Comparison of ENCODE assay signal across 8 cellular contexts in the genomic region with DNA sequence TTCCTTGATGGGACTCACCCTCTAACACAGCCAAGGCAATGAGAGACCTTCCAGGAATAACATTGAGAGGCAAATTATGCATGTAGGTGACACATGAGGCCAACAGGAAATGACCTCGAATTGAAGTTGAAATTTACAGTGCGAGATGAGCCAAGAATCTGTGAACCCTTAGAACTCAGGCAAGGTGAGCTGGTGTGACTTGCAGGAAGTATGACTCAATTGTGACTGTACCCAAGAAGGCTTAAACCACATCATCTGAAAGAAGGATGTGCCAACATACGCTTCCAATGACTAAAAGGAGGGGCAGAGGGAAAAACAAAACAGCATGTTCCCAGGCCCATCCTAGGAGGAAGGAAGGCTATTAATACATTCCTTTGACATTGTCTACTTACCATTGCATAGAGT. TPM values are rescaled to one million over a fixed set of nuclear protein-coding genes. Genes with fewer than 3 reads are reported as not detected.
DNase-seq lines count a peak whose midpoint lies in the region; ATAC-seq and TF ChIP-seq lines count a peak whose summit lies in the region.

No MANE protein-coding gene starts in this region.

- H3K9me3 ChIP-seq in thyroid gland: no peaks in the 10 kb centered on the region
- no peaks in the 10 kb centered on the region for H3K9me3 ChIP-seq in hepatocyte (ENCODE audit: low read depth)

- H3K36me3 ChIP-seq in thyroid gland: no peaks in the 10 kb centered on the region
- no peaks in the 10 kb centered on the region for H3K36me3 ChIP-seq in hepatocyte (replicated peaks; ENCODE audit: insufficient read depth, low read depth)

- no peaks in the 10 kb centered on the region for H4K20me1 ChIP-seq in hepatocyte (ENCODE audit: insufficient read depth, poor library complexity, severe bottlenecking)

- H3K79me2 ChIP-seq in hepatocyte: no peaks in the 10 kb centered on the region

- H3K4me1 Mint-ChIP-seq in activated naive CD8-positive, alpha-beta T cell treated with anti-CD3 and anti-CD28 coated beads, Interleukin-2, amount 10 ng/mL, durations not matched to agents 7 days and 5 days: peaks cover 56% of the 10 kb centered on the region

- 68 to 79% methylated on average over 3 of the region's 3 CpGs for WGBS in thyroid gland, 2 donors
- 86% methylated on average over 3 of the region's 3 CpGs for WGBS in hepatocyte (ENCODE audit: low lambda C conversion rate, missing lambda C conversion rate)

- POLR2A ChIA-PET in activated naive CD8-positive, alpha-beta T cell treated with anti-CD3 and anti-CD28 coated beads, Interleukin-2, amount 10 ng/mL, durations not matched to agents 7 days and 5 days (lab: Charles Lee): interaction anchor here (0.8 to 3.2 kb wide), 10 partner anchors 12 to 54 kb away, joined by 3 to 30 read pairs (median 4); no protein-coding TSS in a partner anchor

- H3K4me2 ChIP-seq in hepatocyte: no peak overlapping the region

- H3K27me3 ChIP-seq in thyroid gland (no peaks in the 10 kb centered on the region), hepatocyte (no peaks in the 10 kb centered on the region)

- TF ChIP-seq POLR2A in thyroid gland (IDR thresholded peaks at IDR 0.05): no peak

- peaks cover 0 to 16% of the 10 kb centered on the region in 2 donors for H3K4me1 ChIP-seq in thyroid gland
- no peaks in the 10 kb centered on the region for H3K4me1 ChIP-seq in hepatocyte (ENCODE audit: insufficient read depth)

- peak; percentile 57 for ATAC-seq in GM19463 (IDR thresholded peaks at IDR 0.05; ENCODE audit: unreplicated experiment)
- ATAC-seq in activated naive CD8-positive, alpha-beta T cell treated with anti-CD3 and anti-CD28 coated beads, Interleukin-2, amount 10 ng/mL, durations not matched to agents 7 days and 5 days (ENCODE audit: low read depth): peak; percentile 97
- peak; percentile 85 for ATAC-seq in left colon

- H3K27ac ChIP-seq in thyroid gland (peak overlapping the region in 2 of 3 donors; percentile 22 to 71), hepatocyte (no peak overlapping the region)

- no peaks in the 10 kb centered on the region for H3K9me2 ChIP-seq in hepatocyte (replicated peaks; ENCODE audit: insufficient read depth)

- TF ChIP-seq CTCF in thyroid gland (IDR thresholded peaks at IDR 0.05) (no peak), hepatocyte (IDR thresholded peaks at IDR 0.05; ENCODE audit: poor library complexity) (no peak)

- peak overlapping the region; percentile 93 for H3K27ac Mint-ChIP-seq in activated naive CD8-positive, alpha-beta T cell treated with anti-CD3 and anti-CD28 coated beads, Interleukin-2, amount 10 ng/mL, durations not matched to agents 7 days and 5 days

- peak overlapping the region; percentile 60 for H3K4me3 Mint-ChIP-seq in activated naive CD8-positive, alpha-beta T cell treated with anti-CD3 and anti-CD28 coated beads, Interleukin-2, amount 10 ng/mL, durations not matched to agents 7 days and 5 days

- no peaks in the 10 kb centered on the region for H3K9me3 Mint-ChIP-seq in activated naive CD8-positive, alpha-beta T cell treated with anti-CD3 and anti-CD28 coated beads, Interleukin-2, amount 10 ng/mL, durations not matched to agents 7 days and 5 days

- peaks cover 2% of the 10 kb centered on the region for H3K27me3 Mint-ChIP-seq in activated naive CD8-positive, alpha-beta T cell treated with anti-CD3 and anti-CD28 coated beads, Interleukin-2, amount 10 ng/mL, durations not matched to agents 7 days and 5 days

- no peak for DNase-seq in activated naive CD8-positive, alpha-beta T cell treated with anti-CD3 and anti-CD28 coated beads, Interleukin-2, amount 10 ng/mL, durations not matched to agents 7 days and 5 days
- DNase-seq in left colon (peak in 1 of 2 donors; percentile 63), thyroid gland (no peak), hepatocyte (ENCODE audit: low spot score) (no peak), NCI-H446 (lab: John Stamatoyannopoulos, UW) (no peak), NCI-H524 treated with DMSO at 0.1 percent for 48 hours (lab: John Stamatoyannopoulos, UW) (no peak)

- no peak overlapping the region for H2AFZ ChIP-seq in hepatocyte

- H3K36me3 Mint-ChIP-seq in activated naive CD8-positive, alpha-beta T cell treated with anti-CD3 and anti-CD28 coated beads, Interleukin-2, amount 10 ng/mL, durations not matched to agents 7 days and 5 days: peaks cover 21% of the 10 kb centered on the region

- intact Hi-C loops in left colon (cut with DNase I, micrococcal nuclease): no loop called here
- intact Hi-C loops in thyroid gland (cut with DNase I): no loop called here

- no peak overlapping the region for H3K4me3 ChIP-seq in thyroid gland (replicated peaks in 1 of 3)
- no peak overlapping the region for H3K4me3 ChIP-seq in hepatocyte

TF ChIP-seq in PFSK-1, 5 proteins besides CTCF, POLR2A, EP300 and RAD21:
- no peak for TF ChIP-seq TAF1 (IDR thresholded peaks at IDR 0.05; ENCODE audit: borderline replicate concordance, insufficient read depth, low read length)
- TF ChIP-seq SIN3A (IDR thresholded peaks at IDR 0.05; ENCODE audit: borderline replicate concordance, insufficient read depth, low read length): peak; percentile 80; the same call in 1 of the 2 replicates
- peak; percentile 39; the same call in 1 of the 2 replicates for TF ChIP-seq POLR2AphosphoS5 (IDR thresholded peaks at IDR 0.05; ENCODE audit: low read depth, low read length)
- TF ChIP-seq REST (IDR thresholded peaks at IDR 0.05; ENCODE audit: insufficient read depth in 1 of 2, low read depth in 2 of 2, low read length in 2 of 2): no peak

RNA-seq across cellular contexts. Expression of gene PITPNC1, which starts 44.8 kb away (rescaled TPM):
- polyA plus RNA-seq in PFSK-1 (2012; ENCODE audit: insufficient read length, low read depth): 142 TPM
- total RNA-seq in activated naive CD8-positive, alpha-beta T cell treated with anti-CD3 and anti-CD28 coated beads, Interleukin-2, amount 10 ng/mL, durations not matched to agents 7 days and 5 days: 100 to 1,000 TPM; 100 to 104 TPM
- total RNA-seq in left colon (10 to 100 TPM; 13.7 to 15.6 TPM), thyroid gland (10 to 100 TPM in 1 of 4 donors, 1 to 10 TPM in 3; 3.6 to 14.2 (median 7.3) TPM), hepatocyte (4.6 and 8.3 TPM in 2 replicates)
- polyA plus RNA-seq in hepatocyte: 8.1 and 9.3 TPM in 2 replicates

RNA-seq across cellular contexts. Expression of gene PSMD12, which starts 55.5 kb away (rescaled TPM):
- 161 TPM for polyA plus RNA-seq in PFSK-1 (2012; ENCODE audit: insufficient read length, low read depth)
- total RNA-seq in activated naive CD8-positive, alpha-beta T cell treated with anti-CD3 and anti-CD28 coated beads, Interleukin-2, amount 10 ng/mL, durations not matched to agents 7 days and 5 days: 10 to 100 TPM; 39.8 to 40.5 TPM
- 10 to 100 TPM; 36.9 to 40.2 TPM for total RNA-seq in left colon
- total RNA-seq in thyroid gland: 10 to 100 TPM; 19.1 to 30.9 (median 23.5) TPM
- total RNA-seq in hepatocyte: 27.1 and 28.4 TPM in 2 replicates
- 62.8 and 65.3 TPM in 2 replicates for polyA plus RNA-seq in hepatocyte

Comparison
In these comparisons a context has a peak if more than half of its experiments do, and no peak if none do; other contexts are left out.
1. RNA of gene PITPNC1, which starts 44.8 kb away (total RNA-seq): 100 to 104 TPM in activated naive CD8-positive, alpha-beta T cell treated with anti-CD3 and anti-CD28 coated beads, Interleukin-2, amount 10 ng/mL, durations not matched to agents 7 days and 5 days; 13.7 to 15.6 TPM in left colon, 3.6 to 14.2 TPM in thyroid gland and 4.6 to 8.3 TPM in hepatocyte; every median in the first group is over 4 times any median in the second.
2. Peak in every context shown above with its lines, with median percentiles within 50 percentile points of each other: ATAC-seq.